ENCODE assay signal across 1 cellular context in genomic region chr11:32583451-32584271, GRCh38.
A peak's percentile ranks its signal among the peaks of the same experiment; 100 is the strongest.
TF ChIP-seq lines count a peak whose summit lies in the region.

Gene EIF3M, plus strand, starts transcription at chr11:32583831. Its CDS starts 57 bp downstream, at chr11:32583888.

TF ChIP-seq in WTC11, 78 proteins besides CTCF, POLR2A, EP300 and RAD21 (continued from another document):
- TF ChIP-seq E2F5 (CRISPR knock-in tag; IDR thresholded peaks at IDR 0.05) (peak; percentile 84), ZNF317 (CRISPR knock-in tag; IDR thresholded peaks at IDR 0.05; ENCODE audit: borderline replicate concordance, low read depth) (no peak), OVOL2 (CRISPR knock-in tag; IDR thresholded peaks at IDR 0.05; ENCODE audit: borderline replicate concordance) (no peak), SP1 (CRISPR knock-in tag; conservative IDR thresholded peaks at IDR 0.05) (peak; percentile 98), ZNF396 (CRISPR knock-in tag; IDR thresholded peaks at IDR 0.05; ENCODE audit: borderline replicate concordance) (no peak), USF2 (CRISPR knock-in tag; IDR thresholded peaks at IDR 0.05) (no peak), FOXJ3 (CRISPR knock-in tag; IDR thresholded peaks at IDR 0.05; ENCODE audit: borderline replicate concordance) (no peak), MAX (CRISPR knock-in tag; IDR thresholded peaks at IDR 0.05) (peak; percentile 93), MXD4 (CRISPR knock-in tag; IDR thresholded peaks at IDR 0.05; ENCODE audit: borderline replicate concordance) (no peak), ELF4 (CRISPR knock-in tag; IDR thresholded peaks at IDR 0.05; ENCODE audit: low read depth) (no peak), CREM (CRISPR knock-in tag; IDR thresholded peaks at IDR 0.05) (peak; percentile 48), NFYB (CRISPR knock-in tag; conservative IDR thresholded peaks at IDR 0.05; ENCODE audit: low read depth) (peak; percentile 61; the same call in 1 of the 2 replicates), HMGA2 (CRISPR knock-in tag; IDR thresholded peaks at IDR 0.05) (no peak), STAT6 (CRISPR knock-in tag; conservative IDR thresholded peaks at IDR 0.05; ENCODE audit: low read depth) (no peak), FOXK1 (CRISPR knock-in tag; IDR thresholded peaks at IDR 0.05) (peak; percentile 87), JAZF1 (CRISPR knock-in tag; IDR thresholded peaks at IDR 0.05) (no peak), ZNF281 (CRISPR knock-in tag; IDR thresholded peaks at IDR 0.05) (no peak), ZNF232 (CRISPR knock-in tag; IDR thresholded peaks at IDR 0.05) (no peak), ZNF416 (CRISPR knock-in tag; IDR thresholded peaks at IDR 0.05) (no peak), MLX (CRISPR knock-in tag; IDR thresholded peaks at IDR 0.05) (no peak), ZNF121 (CRISPR knock-in tag; IDR thresholded peaks at IDR 0.05) (no peak), IRF2 (CRISPR knock-in tag; IDR thresholded peaks at IDR 0.05; ENCODE audit: borderline replicate concordance, low read depth) (no peak), RELA (CRISPR knock-in tag; IDR thresholded peaks at IDR 0.05; ENCODE audit: borderline replicate concordance) (no peak), IRF1 (CRISPR knock-in tag; IDR thresholded peaks at IDR 0.05) (peak; percentile 56; the same call in 1 of the 2 replicates), ZNF263 (CRISPR knock-in tag; IDR thresholded peaks at IDR 0.05; ENCODE audit: low read depth) (no peak), ARID4B (CRISPR knock-in tag; IDR thresholded peaks at IDR 0.05; ENCODE audit: borderline replicate concordance) (peak; percentile 66; the same call in 1 of the 2 replicates), RORB (CRISPR knock-in tag; IDR thresholded peaks at IDR 0.05) (no peak), ZNF532 (CRISPR knock-in tag; IDR thresholded peaks at IDR 0.05; ENCODE audit: borderline replicate concordance) (no peak), ATF6 (CRISPR knock-in tag; IDR thresholded peaks at IDR 0.05) (no peak), NR1H2 (CRISPR knock-in tag; IDR thresholded peaks at IDR 0.05) (no peak)
